In the genomic region with DNA sequence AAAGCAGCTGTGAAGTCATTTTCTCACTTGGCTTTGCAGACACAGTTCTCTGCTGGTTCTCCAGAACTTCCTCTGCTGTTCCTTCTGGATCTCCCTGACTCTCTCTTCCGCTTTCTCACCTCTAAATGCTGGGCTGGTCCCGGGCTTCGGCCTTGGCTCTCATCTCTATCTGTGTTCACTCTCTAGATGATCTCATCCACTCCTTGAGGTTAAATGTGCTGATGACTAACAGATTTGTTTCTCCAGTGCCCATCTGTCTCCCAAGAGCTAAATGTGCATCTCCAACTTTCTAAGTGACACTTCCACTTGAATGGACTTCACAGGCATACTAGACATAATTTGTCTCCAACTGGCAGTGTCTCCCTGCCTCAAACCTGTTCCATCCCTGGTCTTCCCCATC, we compare ENCODE assay signal across 1 cellular context.
A peak's percentile ranks its signal among the peaks of the same experiment; 100 is the strongest.
TF ChIP-seq lines count a peak whose summit lies in the region.

No MANE protein-coding gene starts in this region.

TF ChIP-seq in IMR-90, 13 proteins besides CTCF, POLR2A, EP300 and RAD21:
- TF ChIP-seq FOS (IDR thresholded peaks at IDR 0.05; ENCODE audit: low read depth, low read length) (peak; percentile 28; the same call in 1 of the 2 replicates), RCOR1 (IDR thresholded peaks at IDR 0.05; ENCODE audit: insufficient replicate concordance, low read length) (no peak)
